Comparison of ENCODE assay signal across 8 cellular contexts in genomic region chr14:91350813-91351507, GRCh38.
DNase-seq lines count a peak whose midpoint lies in the region; ATAC-seq and TF ChIP-seq lines count a peak whose summit lies in the region.

No MANE protein-coding gene starts in this region.

- no peaks in the 10 kb centered on the region for H3K27me3 Mint-ChIP-seq in activated naive CD4-positive, alpha-beta T cell treated with anti-CD3 and anti-CD28 coated beads, Interleukin-2, amount 10 ng/mL, durations not matched to agents 7 days and 5 days

- DNase-seq in GM10266 (ENCODE audit: extremely low spot score) (peak; percentile 74), MM.1S (peak; percentile 88), renal cortical epithelial cell (ENCODE audit: low read depth) (peak; percentile 38), ascending aorta (ENCODE audit: low spot score in 2 of 2) (no peak), GF-D8 (lab: John Stamatoyannopoulos, UW) (no peak), islet precursor cell (no peak)
- DNase-seq in activated naive CD4-positive, alpha-beta T cell treated with anti-CD3 and anti-CD28 coated beads, Interleukin-2, amount 10 ng/mL, durations not matched to agents 7 days and 5 days, result peak; percentile 83

- H3K36me3 ChIP-seq in MM.1S (replicated peaks; ENCODE audit: insufficient read depth, low read length) (no peaks in the 10 kb centered on the region; the same call in 1 of the 2 replicates), ascending aorta (no peaks in the 10 kb centered on the region)

- H4K20me1 ChIP-seq in MM.1S (ENCODE audit: insufficient read depth, low read length), result no peaks in the 10 kb centered on the region

- H3K4me1 ChIP-seq in MM.1S (ENCODE audit: low read length) (peaks cover 81% of the 10 kb centered on the region), ascending aorta (no peaks in the 10 kb centered on the region)

- no peaks in the 10 kb centered on the region for H3K9me2 ChIP-seq in MM.1S (replicated peaks; ENCODE audit: insufficient read depth, low read length)

- H3K9ac ChIP-seq in MM.1S (ENCODE audit: low read length), result peak overlapping the region; percentile 76

- peak; percentile 63 for ATAC-seq in GM21529 (IDR thresholded peaks at IDR 0.05; ENCODE audit: unreplicated experiment)

- peak overlapping the region; percentile 63 for H3K4me3 Mint-ChIP-seq in activated naive CD4-positive, alpha-beta T cell treated with anti-CD3 and anti-CD28 coated beads, Interleukin-2, amount 10 ng/mL, durations not matched to agents 7 days and 5 days

- intact Hi-C loops in ascending aorta (cut with DNase I), result no loop called here

- H3K4me3 ChIP-seq in MM.1S (ENCODE audit: low read length), result peak overlapping the region; percentile 53
- H3K4me3 ChIP-seq in ascending aorta, result no peak overlapping the region

- CTCF ChIA-PET in activated naive CD4-positive, alpha-beta T cell treated with anti-CD3 and anti-CD28 coated beads, Interleukin-2, amount 10 ng/mL, durations not matched to agents 7 days and 5 days (lab: Charles Lee), result interaction anchor here (0.6 to 3.1 kb wide), 10 partner anchors 13 to 781 kb away, joined by 3 to 26 read pairs (median 7); partner anchors contain the start of gene CCDC88C

- H3K27ac ChIP-seq in MM.1S (ENCODE audit: low read length) (peak overlapping the region; percentile 99), ascending aorta (no peak overlapping the region)

- H3K4me2 ChIP-seq in MM.1S (ENCODE audit: low read depth, low read length), result peak overlapping the region; percentile 95

- TF ChIP-seq CTCF in GM10266 (IDR thresholded peaks at IDR 0.05; ENCODE audit: control insufficient read depth, insufficient read depth, low read depth, missing control alignments) (no peak), MM.1S (IDR thresholded peaks at IDR 0.05; ENCODE audit: low read length) (no peak), ascending aorta (IDR thresholded peaks at IDR 0.05) (no peak)

- H3K27me3 ChIP-seq in MM.1S (replicated peaks; ENCODE audit: insufficient read depth, low read length) (no peaks in the 10 kb centered on the region), ascending aorta (no peaks in the 10 kb centered on the region)

- peaks cover 94% of the 10 kb centered on the region for H3K4me1 Mint-ChIP-seq in activated naive CD4-positive, alpha-beta T cell treated with anti-CD3 and anti-CD28 coated beads, Interleukin-2, amount 10 ng/mL, durations not matched to agents 7 days and 5 days

- no peaks in the 10 kb centered on the region for H3K9me3 Mint-ChIP-seq in activated naive CD4-positive, alpha-beta T cell treated with anti-CD3 and anti-CD28 coated beads, Interleukin-2, amount 10 ng/mL, durations not matched to agents 7 days and 5 days

- H3K27ac Mint-ChIP-seq in activated naive CD4-positive, alpha-beta T cell treated with anti-CD3 and anti-CD28 coated beads, Interleukin-2, amount 10 ng/mL, durations not matched to agents 7 days and 5 days, result peak overlapping the region; percentile 93

- H3K9me3 ChIP-seq in MM.1S (replicated peaks; ENCODE audit: insufficient read depth, low read length), result no peaks in the 10 kb centered on the region
- H3K9me3 ChIP-seq in ascending aorta, result no peaks in the 10 kb centered on the region

- H3F3A ChIP-seq in MM.1S (ENCODE audit: insufficient read depth, low read length), result peaks cover 77% of the 10 kb centered on the region

- peaks cover 43% of the 10 kb centered on the region for H3K36me3 Mint-ChIP-seq in activated naive CD4-positive, alpha-beta T cell treated with anti-CD3 and anti-CD28 coated beads, Interleukin-2, amount 10 ng/mL, durations not matched to agents 7 days and 5 days

- peaks cover 81% of the 10 kb centered on the region for H3K79me2 ChIP-seq in MM.1S (ENCODE audit: low read length)

- H2AFZ ChIP-seq in MM.1S (ENCODE audit: low read length), result no peak overlapping the region

Comparison
In these comparisons a context has a peak if more than half of its experiments do, and no peak if none do; other contexts are left out.
1. DNase-seq: peak in GM10266 (single experiment), MM.1S (single experiment), activated naive CD4-positive, alpha-beta T cell treated with anti-CD3 and anti-CD28 coated beads, Interleukin-2, amount 10 ng/mL, durations not matched to agents 7 days and 5 days (single experiment) and renal cortical epithelial cell (single experiment); none in ascending aorta (0 of 2), GF-D8 (single experiment) and islet precursor cell (single experiment).